8 cellular contexts compared by ENCODE assay signal in genomic region chr7:23597064-23597907, GRCh38. TPM values are rescaled to one million over a fixed set of nuclear protein-coding genes. Genes with fewer than 3 reads are reported as not detected.
DNase-seq lines count a peak whose midpoint lies in the region; ATAC-seq, FAIRE-seq and TF ChIP-seq lines count a peak whose summit lies in the region.

Gene CCDC126 (plus strand): TSS chr7:23597382. CDS start chr7:23611316, 13,934 bp downstream.

- no peak for TF ChIP-seq EP300 in H1 (IDR thresholded peaks at IDR 0.05; ENCODE audit: borderline replicate concordance in 1 of 2, low read depth in 2 of 2, low read length in 2 of 2)

- peak within 1 kb of the TSS; percentile 67 to 83 (median 74) for H3K9ac ChIP-seq in H1 (replicated peaks in 1 of 4; ENCODE audit: extremely low read depth in 1 of 4, low read depth in 3 of 4, low read length in 3 of 4)
- peak within 1 kb of the TSS; percentile 94 for H3K9ac ChIP-seq in mesendoderm (ENCODE audit: low read length)

- H2BK120ac ChIP-seq in H1 (replicated peaks; ENCODE audit: low read depth, low read length) (no peak within 1 kb of the TSS), mesendoderm (ENCODE audit: low read depth, low read length) (no peak within 1 kb of the TSS)

- peak within 1 kb of the TSS; percentile 86 to 88 for H3K4me2 ChIP-seq in H1 (ENCODE audit: insufficient read depth in 1 of 2, low read depth in 2 of 2, low read length in 2 of 2)
- peak within 1 kb of the TSS; percentile 77 for H3K4me2 ChIP-seq in mesendoderm (ENCODE audit: low read length)

- ATAC-seq in CD8-positive, alpha-beta T cell, result peak; percentile 89
- ATAC-seq in GM19455 (IDR thresholded peaks at IDR 0.05; ENCODE audit: unreplicated experiment), result peak; percentile 88

- H4K8ac ChIP-seq in H1 (ENCODE audit: extremely low read depth, insufficient read depth, low read length) (no peak within 1 kb of the TSS; the same call in 1 of the 2 replicates), mesendoderm (ENCODE audit: low read depth, low read length) (no peak within 1 kb of the TSS)

- H3K79me1 ChIP-seq in H1 (ENCODE audit: low read depth, low read length) (no peaks in the 10 kb centered on the region), mesendoderm (ENCODE audit: low read length) (no peaks in the 10 kb centered on the region)

- H2AK5ac ChIP-seq in H1 (ENCODE audit: low read depth, low read length) (no peak within 1 kb of the TSS), mesendoderm (ENCODE audit: low read length) (no peak within 1 kb of the TSS)

- H3K27ac Mint-ChIP-seq in CD8-positive, alpha-beta T cell, result peak within 1 kb of the TSS; percentile 49

- peak within 1 kb of the TSS; percentile 92; the same call in 1 of the 2 replicates for H2BK5ac ChIP-seq in H1 (ENCODE audit: low read depth, low read length)
- no peak within 1 kb of the TSS for H2BK5ac ChIP-seq in mesendoderm (ENCODE audit: low read length)

- H4K5ac ChIP-seq in H1 (ENCODE audit: insufficient read length, low read depth, low read length) (peak within 1 kb of the TSS; percentile 99), mesendoderm (ENCODE audit: low read length) (no peak within 1 kb of the TSS)

- H4K91ac ChIP-seq in H1 (replicated peaks; ENCODE audit: insufficient read length, low read length), result peak within 1 kb of the TSS; percentile 76

- FAIRE-seq in H1 (lab: Jason Lieb, UNC), result no peak

- H4K20me1 ChIP-seq in H1 (replicated peaks in 1 of 2; ENCODE audit: control insufficient read depth in 1 of 2, insufficient read depth in 2 of 2, low read length in 2 of 2), result no peaks in the 10 kb centered on the region

- peak within 1 kb of the TSS; percentile 85 for H3K4me3 Mint-ChIP-seq in CD8-positive, alpha-beta T cell

- CTCF ChIA-PET in CD8-positive, alpha-beta T cell (lab: Charles Lee), result interaction anchor here (1.2 to 2.0 kb wide), 3 partner anchors 26 to 100 kb away, joined by 5 to 8 read pairs (median 6); no protein-coding TSS in a partner anchor
- CTCF ChIA-PET in H1 (lab: Charles Lee; ENCODE audit: partially characterized antibody), result interaction anchor here (0.9 to 1.7 kb wide), 6 partner anchors 11 to 115 kb away, joined by 3 to 5 read pairs (median 4); partner anchors contain the start of gene FAM221A

- no peak; a peak in 1 of 4 replicates for TF ChIP-seq RAD21 in H1 (IDR thresholded peaks at IDR 0.05 in 1 of 2, conservative IDR thresholded peaks at IDR 0.05 in 1 of 2; ENCODE audit: low read depth in 2 of 2, low read length in 2 of 2)

- peak within 1 kb of the TSS; percentile 91 for H3K4me3 ChIP-seq in CD8-positive, alpha-beta T cell (ENCODE audit: low read depth, low read length)
- H3K4me3 ChIP-seq in H1 (ENCODE audit: extremely low read depth in 1 of 4, insufficient read depth in 2 of 4, low read depth in 3 of 4, low read length in 4 of 4) (peak within 1 kb of the TSS; percentile 67 to 87 (median 79)), mesendoderm (ENCODE audit: low read length) (peak within 1 kb of the TSS; percentile 83)

- H3K23me2 ChIP-seq in H1 (ENCODE audit: low read depth, low read length), result peaks cover 6% of the 10 kb centered on the region

- TF ChIP-seq CTCF in CD8-positive, alpha-beta T cell (IDR thresholded peaks at IDR 0.05), result no peak
- no peak for TF ChIP-seq CTCF in H1 (IDR thresholded peaks at IDR 0.05; ENCODE audit: control extremely low read depth in 1 of 3, insufficient read depth in 1 of 3, low read depth in 1 of 3, low read length in 3 of 3)

- 2% methylated on average over 69 of the region's 94 CpGs; no CpG with 5 or more reads in 1 of the 2 experiments for WGBS in H1 (ENCODE audit: extremely low coverage in 1 of 2, insufficient coverage in 1 of 2, insufficient read length in 1 of 2, insufficient replicate concordance in 2 of 2, low coverage in 1 of 2, low lambda C conversion rate in 2 of 2, missing lambda C conversion rate in 1 of 2), 2 experiments
- WGBS in mesendoderm (ENCODE audit: extremely low coverage, insufficient coverage, low lambda C conversion rate), result no CpG with 5 or more reads among the region's 94 CpGs

- H3K4me1 ChIP-seq in CD8-positive, alpha-beta T cell (ENCODE audit: insufficient read depth, low read length), result peaks cover 21% of the 10 kb centered on the region
- peaks cover 0 to 2% (median 0%) of the 10 kb centered on the region in 4 experiments; a peak in 3 of 7 replicates for H3K4me1 ChIP-seq in H1 (replicated peaks in 1 of 4; ENCODE audit: control insufficient read depth in 3 of 4, insufficient read depth in 4 of 4, low read length in 3 of 4)
- no peaks in the 10 kb centered on the region for H3K4me1 ChIP-seq in mesendoderm (ENCODE audit: control insufficient read depth, low read depth, low read length)

- H3K79me2 ChIP-seq in H1 (ENCODE audit: control insufficient read depth in 1 of 2, insufficient read depth in 2 of 2, low read length in 2 of 2) (0 out of 4 replicates have a peak, but pooled peaks cover 0 to 3% of the 10 kb centered on the region in 2 experiments), mesendoderm (ENCODE audit: control insufficient read depth, insufficient read depth, low read length) (no peaks in the 10 kb centered on the region)

- H3K56ac ChIP-seq in H1 (replicated peaks; ENCODE audit: insufficient read length, low read depth, low read length) (peak within 1 kb of the TSS; percentile 90), mesendoderm (ENCODE audit: low read length) (peak within 1 kb of the TSS; percentile 98)

- no peaks in the 10 kb centered on the region for H3K9me3 Mint-ChIP-seq in CD8-positive, alpha-beta T cell

- H2AFZ ChIP-seq in H1 (ENCODE audit: low read length), result peak within 1 kb of the TSS; percentile 100

- peak; percentile 57 to 88 (median 76) for DNase-seq in CD8-positive, alpha-beta T cell
- DNase-seq in HK-2 (ENCODE audit: unreplicated experiment), result peak; percentile 92
- DNase-seq in NCI-H82 treated with DMSO at 0.1 percent for 48 hours (lab: John Stamatoyannopoulos, UW; ENCODE audit: unreplicated experiment), result peak; percentile 60
- DNase-seq in activated CD8-positive, alpha-beta memory T cell treated with anti-CD3 and anti-CD28 coated beads for 4 hours (ENCODE audit: low read depth in 2 of 2), result peak; percentile 65 to 67
- peak; percentile 78 to 98 for DNase-seq in H1 (ENCODE audit: low read depth in 1 of 2, low spot score in 2 of 2)
- DNase-seq in mesendoderm, result peak; percentile 97
- DNase-seq in stimulated activated CD8-positive, alpha-beta memory T cell treated with anti-CD3 and anti-CD28 coated beads, Interleukin-12 subunit alpha, Interleukin-12 subunit beta, amount 100 ng/mL, for 4 hours (ENCODE audit: low read depth), result peak; percentile 75

- H3K18ac ChIP-seq in H1 (ENCODE audit: extremely low read depth, low read length), result peak within 1 kb of the TSS; percentile 99
- H3K18ac ChIP-seq in mesendoderm (ENCODE audit: low read length), result peak within 1 kb of the TSS; percentile 72

- TF ChIP-seq POLR2A in H1 (IDR thresholded peaks at IDR 0.05; ENCODE audit: control extremely low read depth in 1 of 2, low read depth in 2 of 2, low read length in 2 of 2), result peak in 1 of 2 experiments; percentile 63; a peak in 1 of 3 replicates

- H2BK12ac ChIP-seq in H1 (ENCODE audit: low read depth, low read length), result no peak within 1 kb of the TSS; the same call in 1 of the 2 replicates

- no peak within 1 kb of the TSS for H2BK20ac ChIP-seq in H1 (ENCODE audit: low read length)

- H3K4ac ChIP-seq in H1 (replicated peaks; ENCODE audit: insufficient read length, low read depth, low read length) (peak within 1 kb of the TSS; percentile 86), mesendoderm (ENCODE audit: low read depth, low read length) (no peak within 1 kb of the TSS)

- H2BK15ac ChIP-seq in H1 (ENCODE audit: low read length), result 0 out of 2 replicates have a peak within 1 kb of the TSS, but pooled peaks have one; percentile 49
- H2BK15ac ChIP-seq in mesendoderm (replicated peaks; ENCODE audit: low read depth), result no peak within 1 kb of the TSS

- no peaks in the 10 kb centered on the region for H3K36me3 ChIP-seq in CD8-positive, alpha-beta T cell (ENCODE audit: insufficient read depth, low read length)
- H3K36me3 ChIP-seq in H1 (ENCODE audit: control insufficient read depth in 2 of 4, insufficient read depth in 4 of 4, low read length in 3 of 4) (no peaks in the 10 kb centered on the region), mesendoderm (ENCODE audit: control insufficient read depth, insufficient read depth, low read length) (no peaks in the 10 kb centered on the region)

- no peaks in the 10 kb centered on the region for H3K9me3 ChIP-seq in CD8-positive, alpha-beta T cell (ENCODE audit: low read length)
- no peaks in the 10 kb centered on the region; a peak in 1 of 4 replicates for H3K9me3 ChIP-seq in H1 (ENCODE audit: insufficient read depth in 2 of 2, low read depth in 1 of 2, low read length in 1 of 2)

- H3K4me1 Mint-ChIP-seq in CD8-positive, alpha-beta T cell (ENCODE audit: low read depth), result peaks cover 33% of the 10 kb centered on the region

- POLR2A ChIA-PET in CD8-positive, alpha-beta T cell (lab: Charles Lee), result interaction anchor here (1.3 kb wide), 2 partner anchors 82 to 85 kb away, joined by 5 to 9 read pairs; partner anchors contain the start of gene FAM221A
- POLR2A ChIA-PET in H1 (lab: Charles Lee; ENCODE audit: partially characterized antibody), result interaction anchor here (0.9 to 3.0 kb wide), 8 partner anchors 10 to 129 kb away, joined by 3 to 14 read pairs (median 3); partner anchors contain the start of gene FAM221A

- H3K27ac ChIP-seq in CD8-positive, alpha-beta T cell (ENCODE audit: low read depth, low read length), result peak within 1 kb of the TSS; percentile 55
- H3K27ac ChIP-seq in H1 (ENCODE audit: low read depth, low read length) (peak within 1 kb of the TSS; percentile 77), mesendoderm (ENCODE audit: low read depth, low read length) (peak within 1 kb of the TSS; percentile 97)

- peak within 1 kb of the TSS; percentile 2 for H3K14ac ChIP-seq in H1 (ENCODE audit: insufficient read length)

- H3K23ac ChIP-seq in H1 (ENCODE audit: insufficient read length) (no peak within 1 kb of the TSS), mesendoderm (ENCODE audit: low read length) (no peak within 1 kb of the TSS)

- no peaks in the 10 kb centered on the region for H3K27me3 Mint-ChIP-seq in CD8-positive, alpha-beta T cell (ENCODE audit: low read depth)

- intact Hi-C loops in CD8-positive, alpha-beta T cell (cut with DNase I, micrococcal nuclease), result loop anchor here (1.0 to 10.0 kb wide), 13 partner anchors 50 to 1584 kb away; partner anchors contain the start of genes FAM221A (in 2 of the 2), MALSU1 (in 2 of the 2), PALS2 (in 2 of the 2) and KLHL7 (in 1 of the 2)

- no peaks in the 10 kb centered on the region for H3K27me3 ChIP-seq in CD8-positive, alpha-beta T cell (ENCODE audit: insufficient read depth, low read length)
- H3K27me3 ChIP-seq in H1 (replicated peaks in 1 of 4; ENCODE audit: control insufficient read depth in 3 of 4, extremely low read depth in 1 of 4, insufficient read depth in 3 of 4, low read length in 3 of 4) (peaks cover 0 to 11% (median 10%) of the 10 kb centered on the region in 4 experiments; a peak in 6 of 7 replicates), mesendoderm (ENCODE audit: insufficient read depth, low read length, poor library complexity) (no peaks in the 10 kb centered on the region)

- H3K36me3 Mint-ChIP-seq in CD8-positive, alpha-beta T cell, result peaks cover 3% of the 10 kb centered on the region

RNA-seq across cellular contexts. Expression of gene CCDC126, which starts in this region (rescaled TPM):
- 10 to 100 TPM; 10.8 to 11.9 TPM for total RNA-seq in CD8-positive, alpha-beta T cell
- total RNA-seq in H1 (2021; fragmentation: NEBNext Ultra II Directional; extraction: Animal tissue kit (Norgen Biotek cat#: 25700)), result 4.2 and 5.3 TPM in 2 replicates
- 1.4 and 2.0 TPM in 2 replicates for polyA plus RNA-seq in H1 (2011; rRNA removed)
- polyA plus RNA-seq in H1 (2011; cell fraction: cytosol; rRNA removed), result 1.9 TPM
- 2.2 TPM for polyA plus RNA-seq in H1 (2011; cell fraction: nucleus; rRNA removed)
- polyA plus RNA-seq in H1 (2012, experiment 1 of 2), result 2.5 to 3.1 TPM (median 2.6 TPM) in 4 replicates
- polyA plus RNA-seq in H1 (2012, experiment 2 of 2), result 0.80 TPM
- polyA plus RNA-seq in H1 (2013, experiment 1 of 2), result 5.3 TPM
- 6.2 TPM for polyA plus RNA-seq in H1 (2013, experiment 2 of 2)
- polyA minus RNA-seq in H1 (2011; rRNA and poly(A)+ RNA removed), result 1.4 and 1.6 TPM in 2 replicates
- 5.4 TPM for polyA minus RNA-seq in H1 (2011; cell fraction: cytosol; rRNA and poly(A)+ RNA removed)
- polyA minus RNA-seq in H1 (2011; cell fraction: nucleus; rRNA and poly(A)+ RNA removed), result 3.9 TPM
- polyA plus RNA-seq in mesendoderm (2013, experiment 1 of 2), result 7.6 TPM
- polyA plus RNA-seq in mesendoderm (2013, experiment 2 of 2), result 6.3 TPM

Comparison
In these comparisons a context has a peak if more than half of its experiments do, and no peak if none do; other contexts are left out.
1. Peak in every context shown above with its lines: DNase-seq, ATAC-seq, H3K4me3 ChIP-seq and H3K27ac ChIP-seq.